In the genomic region with DNA sequence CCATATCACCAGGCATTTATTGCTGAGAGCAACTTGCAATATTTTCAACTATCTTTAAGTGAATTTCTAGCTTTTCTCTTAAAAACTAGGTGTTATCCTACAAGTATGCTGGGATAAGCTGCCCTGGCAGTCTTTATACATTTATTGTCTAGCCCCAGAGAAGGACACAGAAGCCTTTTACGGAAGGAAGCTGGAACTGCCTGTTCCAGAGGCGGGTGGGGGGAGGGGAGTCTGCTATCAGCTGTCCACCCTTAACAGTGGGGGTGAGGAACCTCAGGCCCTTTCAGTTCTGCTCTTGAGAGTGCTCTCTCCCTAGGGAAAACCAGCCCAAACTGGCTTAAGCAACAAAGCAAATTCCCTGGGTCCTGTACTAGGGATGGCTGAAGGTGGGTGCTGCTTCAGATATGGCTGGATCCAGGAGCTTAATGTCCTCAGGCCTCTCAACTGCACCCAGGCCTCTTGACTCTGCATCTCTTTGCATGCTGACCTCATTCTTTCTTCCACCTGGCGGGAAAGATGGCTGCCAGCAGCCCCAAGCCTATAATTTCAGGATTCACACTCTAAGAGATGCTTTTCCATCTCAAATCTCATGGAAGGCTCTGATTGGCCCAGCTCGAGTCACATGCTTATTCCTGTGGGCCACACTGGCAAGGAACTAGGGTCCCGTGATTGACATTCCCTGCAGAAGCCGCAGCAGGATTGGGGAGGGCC, we compare ENCODE assay signal across 19 cellular contexts. TPM values are rescaled to one million over a fixed set of nuclear protein-coding genes. Genes with fewer than 3 reads are reported as not detected.
"Had no signal": no experiment of that assay in that cellular context is flagged by ENCODE, and none has a peak within 500 bp of the region (broad histone marks: within the 10 kb centered on the region; RNA-seq: fewer than 3 reads in every experiment).

No MANE protein-coding gene starts in this region.

- H3K27me3 ChIP-seq: colonic mucosa, heart right ventricle, pancreas, vagina had no signal

- DNase-seq: activated CD4-positive, alpha-beta T cell treated with anti-CD3 and anti-CD28 coated beads for 1 hour; activated CD4-positive, alpha-beta T cell treated with anti-CD3 and anti-CD28 coated beads, Interleukin-2, amount 50 U/mL, for 1 hour; activated CD8-positive, alpha-beta T cell treated with anti-CD3 and anti-CD28 coated beads, Interleukin-2, amount 10 ng/mL, durations not matched to agents 7 days and 5 days; activated gamma-delta T cell treated with Interleukin-2 at 50 U/mL for 16 hours; aorta; colonic mucosa; endodermal cell; esophagus squamous epithelium; heart right ventricle; islet precursor cell; mammary epithelial cell; pancreas; right cardiac atrium; stimulated activated CD4-positive, alpha-beta T cell treated with anti-CD3 and anti-CD28 coated beads, Interleukin-4, amount 100 ng/mL, for 24 hours; stimulated activated naive CD4-positive, alpha-beta T cell treated with Interleukin-2 at 50 U/mL for 16 hours; tibial artery had no signal

- ATAC-seq: activated CD8-positive, alpha-beta T cell treated with anti-CD3 and anti-CD28 coated beads, Interleukin-2, amount 10 ng/mL, durations not matched to agents 7 days and 5 days; heart right ventricle; natural killer cell treated with Interleukin-12 subunit alpha and Interleukin-12 subunit beta and Interleukin-15 and Interleukin-18, amount 100 ng/mL, for 72 hours; pancreas; right cardiac atrium had no signal

- H3K4me3 ChIP-seq: colonic mucosa, esophagus squamous epithelium, heart right ventricle, pancreas, tibial artery, vagina had no signal

- H3K27ac ChIP-seq: colonic mucosa, esophagus squamous epithelium, heart right ventricle, pancreas, tibial artery, vagina had no signal

- H3K9me3 ChIP-seq: colonic mucosa, esophagus squamous epithelium, heart right ventricle, pancreas, tibial artery, vagina had no signal

- FAIRE-seq: pancreas had no signal

- H3K36me3 ChIP-seq: colonic mucosa, esophagus squamous epithelium, pancreas, tibial artery, vagina had no signal

- H3K4me1 ChIP-seq: colonic mucosa, esophagus squamous epithelium, pancreas, tibial artery, vagina had no signal

RNA-seq across cellular contexts. Expression of a gene that starts 48.6 kb away (rescaled TPM):
- total RNA-seq: activated CD8-positive, alpha-beta T cell treated with anti-CD3 and anti-CD28 coated beads, Interleukin-2, amount 10 ng/mL, durations not matched to agents 7 days and 5 days; mammary epithelial cell; natural killer cell treated with Interleukin-12 subunit alpha and Interleukin-12 subunit beta and Interleukin-15 and Interleukin-18, amount 100 ng/mL, for 72 hours; pulmonary artery endothelial cell had no signal
- polyA plus RNA-seq: mammary epithelial cell had no signal

RNA-seq across cellular contexts. Expression of a gene that starts 59.0 kb away (rescaled TPM):
- total RNA-seq: activated CD8-positive, alpha-beta T cell treated with anti-CD3 and anti-CD28 coated beads, Interleukin-2, amount 10 ng/mL, durations not matched to agents 7 days and 5 days; natural killer cell treated with Interleukin-12 subunit alpha and Interleukin-12 subunit beta and Interleukin-15 and Interleukin-18, amount 100 ng/mL, for 72 hours; pulmonary artery endothelial cell had no signal
